ENCODE assay signal across 40 cellular contexts in the genomic region with DNA sequence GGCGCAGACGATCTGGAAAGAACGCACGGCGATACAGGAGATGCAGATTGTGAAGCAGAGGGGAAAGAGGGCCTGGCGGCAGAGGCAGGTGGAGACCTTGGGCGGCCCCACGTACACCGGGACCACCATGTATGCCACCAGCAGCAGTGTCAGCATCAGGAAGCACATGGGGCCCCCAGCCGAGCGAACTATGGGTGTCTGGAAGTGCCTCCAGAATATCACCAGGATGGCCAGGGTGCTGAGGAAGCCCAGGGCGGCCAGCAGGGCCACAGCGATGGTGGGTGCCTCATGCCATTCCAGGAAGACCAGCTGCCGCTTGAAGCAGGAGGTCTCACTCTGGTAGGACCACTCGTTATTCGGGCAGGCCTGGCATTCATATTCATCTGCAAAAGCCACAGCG. TPM values are rescaled to one million over a fixed set of nuclear protein-coding genes. Genes with fewer than 3 reads are reported as not detected.
"Had no signal": no experiment of that assay in that cellular context is flagged by ENCODE, and none has a peak within 500 bp of the region (broad histone marks: within the 10 kb centered on the region; RNA-seq: fewer than 3 reads in every experiment).

No MANE protein-coding gene starts in this region.

- DNase-seq: activated effector memory CD4-positive, alpha-beta T cell treated with anti-CD3 and anti-CD28 coated beads, Interleukin-2, amount 50 U/mL, for 16 hours; activated effector memory CD4-positive, alpha-beta T cell treated with Interleukin-2 at 50 U/mL for 16 hours; activated gamma-delta T cell; activated gamma-delta T cell treated with Interleukin-2 at 50 U/mL for 16 hours; activated naive CD4-positive, alpha-beta T cell; activated naive CD4-positive, alpha-beta T cell treated with anti-CD3 and anti-CD28 coated beads for 36 hours; activated naive CD4-positive, alpha-beta T cell treated with anti-CD3 and anti-CD28 coated beads, Interleukin-2, amount 10 ng/mL, durations not matched to agents 7 days and 5 days; activated naive CD4-positive, alpha-beta T cell treated with anti-CD3 and anti-CD28 coated beads, Interleukin-2, amount 50 U/mL, for 16 hours; activated naive CD4-positive, alpha-beta T cell treated with Interleukin-2 at 50 U/mL for 16 hours; activated naive CD8-positive, alpha-beta T cell treated with anti-CD3 and anti-CD28 coated beads for 36 hours; activated naive CD8-positive, alpha-beta T cell treated with anti-CD3 and anti-CD28 coated beads, Interleukin-2, amount 10 ng/mL, durations not matched to agents 7 days and 5 days; activated naive CD8-positive, alpha-beta T cell treated with anti-CD3 and anti-CD28 coated beads, Interleukin-2, amount 50 U/mL, for 24 hours; activated T-cell treated with anti-CD3 and anti-CD28 coated beads for 4 hours; activated T-cell treated with anti-CD3 and anti-CD28 coated beads, Interleukin-2, amount 50 U/mL, for 1 hour; activated T-cell treated with anti-CD3 and anti-CD28 coated beads, Interleukin-2, amount 50 U/mL, for 24 hours; activated T-cell treated with anti-CD3 and anti-CD28 coated beads, Interleukin-2, amount 50 U/mL, for 4 hours; activated T-cell treated with anti-CD3 and anti-CD28 coated beads, Interleukin-2, amount 50 U/mL, for 48 hours; activated T-cell treated with anti-CD3 and anti-CD28 coated beads, Interleukin-2, amount 50 U/mL, for 72 hours; adrenal gland; amniotic stem cell; amygdala; anterior cingulate cortex; body of pancreas; brain microvascular endothelial cell; caudate nucleus; central memory CD4-positive, alpha-beta T cell; cerebellar nuclear complex had no signal

- H3K9me3 ChIP-seq: adrenal gland, body of pancreas, breast epithelium had no signal

- H3K27ac ChIP-seq: adrenal gland, ascending aorta, body of pancreas, brain microvascular endothelial cell, breast epithelium, cardiac muscle cell had no signal

- H3K4me3 ChIP-seq: adrenal gland, ascending aorta, body of pancreas, breast epithelium, cardiac muscle cell had no signal

- H3K36me3 ChIP-seq: adrenal gland, ascending aorta, brain microvascular endothelial cell, breast epithelium, cardiac muscle cell had no signal

- FAIRE-seq: astrocyte had no signal

- H3K4me1 ChIP-seq: adrenal gland, ascending aorta, body of pancreas, breast epithelium had no signal

- H3K27me3 ChIP-seq: ascending aorta, brain microvascular endothelial cell had no signal

RNA-seq across cellular contexts. Expression of a gene that starts 19.3 kb away (rescaled TPM):
- total RNA-seq: activated naive CD4-positive, alpha-beta T cell treated with anti-CD3 and anti-CD28 coated beads for 36 hours; activated naive CD4-positive, alpha-beta T cell treated with anti-CD3 and anti-CD28 coated beads, Interleukin-2, amount 50 U/mL, for 72 hours; activated naive CD8-positive, alpha-beta T cell treated with anti-CD3 and anti-CD28 coated beads for 36 hours; activated naive CD8-positive, alpha-beta T cell treated with anti-CD3 and anti-CD28 coated beads, Interleukin-2, amount 10 ng/mL, durations not matched to agents 7 days and 5 days; activated T-cell treated with anti-CD3 and anti-CD28 coated beads, Interleukin-2, amount 50 U/mL, for 4 hours; activated T-cell treated with anti-CD3 and anti-CD28 coated beads, Interleukin-2, amount 50 U/mL, for 72 hours; activated T-helper 1 cell treated with anti-CD3 and anti-CD28 coated beads, Interleukin-12 subunit alpha, Interleukin-12 subunit beta, Interleukin-2, Interleukin-4 antibody, amounts not matched to agents 30 ng/mL and 10 ng/mL and 1 ng/mL, durations not matched to agents 14 hours and 24 hours and 36 hours; activated T-helper 17 cell treated with anti-CD3 and anti-CD28 coated beads, Interleukin-2, amount 50 U/mL, for 72 hours; activated T-helper 2 cell treated with anti-CD3 and anti-CD28 coated beads, Interferon-gamma antibody, Interleukin-2, Interleukin-4, amounts not matched to agents 10 μg/mL and 5 μg/mL and 100 μg/mL, durations not matched to agents 14 hours and 24 hours and 36 hours; adrenal gland; aorta; ascending aorta; astrocyte; body of pancreas; breast epithelium; bronchial epithelial cell; cardiac muscle cell; cardiac septum; cerebellum had no signal
- polyA plus RNA-seq: adipose tissue, adrenal gland, aorta, cardiac muscle cell had no signal
